Comparison of ENCODE assay signal across 9 cellular contexts in the genomic region with DNA sequence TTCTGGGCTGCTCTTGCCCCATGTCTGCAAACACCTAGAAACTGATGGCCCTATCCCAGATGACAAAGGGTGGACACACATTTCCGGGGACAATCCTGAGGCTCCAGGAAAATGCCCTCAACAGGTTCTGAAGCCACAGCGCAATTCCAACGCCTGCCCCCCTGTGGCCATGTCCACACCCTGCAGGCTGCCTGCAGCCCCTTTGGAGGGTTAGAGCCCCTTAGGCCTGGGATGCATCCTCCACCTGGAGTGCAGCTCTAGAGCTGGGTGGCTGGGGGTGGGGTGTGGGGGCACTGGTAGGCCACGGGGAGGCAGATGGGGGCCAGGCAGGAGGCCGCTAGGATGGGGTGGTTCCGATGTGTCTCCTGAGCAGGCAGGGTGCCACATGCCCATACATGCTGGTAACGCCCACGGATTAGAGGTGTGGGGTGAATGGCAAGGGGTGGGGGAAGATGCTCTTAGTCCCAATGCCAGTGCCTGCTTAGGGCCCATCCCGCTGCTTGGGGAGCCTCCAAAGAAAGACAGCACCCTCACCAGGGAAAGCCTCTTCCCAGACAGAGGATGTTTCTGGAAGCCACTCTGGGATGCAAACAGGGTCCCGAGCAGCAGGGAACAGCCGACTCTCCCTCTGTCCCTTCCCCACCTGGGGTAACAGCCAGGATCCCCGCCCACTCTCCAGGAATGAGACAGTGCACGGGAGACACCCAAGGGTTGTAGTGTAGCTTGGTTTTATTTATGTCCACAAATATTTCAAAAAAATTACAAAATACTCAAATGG. TPM values are rescaled to one million over a fixed set of nuclear protein-coding genes. Genes with fewer than 3 reads are reported as not detected.
DNase-seq lines count a peak whose midpoint lies in the region; ATAC-seq, FAIRE-seq and TF ChIP-seq lines count a peak whose summit lies in the region.
"Had no signal": no experiment of that assay in that cellular context is flagged by ENCODE, and none has a peak within 500 bp of the region (broad histone marks: within the 10 kb centered on the region; RNA-seq: fewer than 3 reads in every experiment).

No MANE protein-coding gene starts in this region.

- no peak overlapping the region for H4K91ac ChIP-seq in H1 (replicated peaks; ENCODE audit: insufficient read length, low read length)

- peaks cover 2 to 7% of the 10 kb centered on the region in 2 experiments for H4K20me1 ChIP-seq in H1 (replicated peaks in 1 of 2; ENCODE audit: control insufficient read depth in 1 of 2, insufficient read depth in 2 of 2, low read length in 2 of 2)

- H2BK5ac ChIP-seq in H1 (ENCODE audit: low read depth, low read length) = no peak overlapping the region

- H3K9me3 ChIP-seq in H1 (ENCODE audit: insufficient read depth in 2 of 2, low read depth in 1 of 2, low read length in 1 of 2) (no peaks in the 10 kb centered on the region), parathyroid adenoma (ENCODE audit: control insufficient read depth, low read length) (no peaks in the 10 kb centered on the region)

- TF ChIP-seq CTCF in GM06990 (IDR thresholded peaks at IDR 0.05; ENCODE audit: insufficient read depth, low read length, poor library complexity, severe bottlenecking) = peak; percentile 69
- TF ChIP-seq CTCF in H1 (IDR thresholded peaks at IDR 0.05; ENCODE audit: control extremely low read depth in 1 of 3, insufficient read depth in 1 of 3, low read depth in 1 of 3, low read length in 3 of 3) = peak; percentile 85 to 93 (median 86)
- peak; percentile 29 for TF ChIP-seq CTCF in parathyroid adenoma (IDR thresholded peaks at IDR 0.05)

- H3K36me3 ChIP-seq in GM06990 (ENCODE audit: control insufficient read depth, insufficient read depth, low read length) (peaks cover 7% of the 10 kb centered on the region), H1 (ENCODE audit: control insufficient read depth in 2 of 4, insufficient read depth in 4 of 4, low read length in 3 of 4) (peaks cover 3 to 25% (median 18%) of the 10 kb centered on the region in 4 experiments; a peak in 6 of 8 replicates), parathyroid adenoma (ENCODE audit: control insufficient read depth, insufficient read depth, low read length) (no peaks in the 10 kb centered on the region)

- H2BK12ac ChIP-seq in H1 (ENCODE audit: low read depth, low read length) = no peak overlapping the region

- H3K9ac ChIP-seq in H1 (replicated peaks in 1 of 4; ENCODE audit: extremely low read depth in 1 of 4, low read depth in 3 of 4, low read length in 3 of 4) (no peak overlapping the region), parathyroid adenoma (no peak overlapping the region)

- no peak overlapping the region for H3K4ac ChIP-seq in H1 (replicated peaks; ENCODE audit: insufficient read length, low read depth, low read length)

- DNase-seq in GM06990 (ENCODE audit: extremely low read depth, insufficient read length) = no peak
- DNase-seq in NCI-H460 (ENCODE audit: extremely low read depth, low read depth) = peak; percentile 20
- DNase-seq in H1 (ENCODE audit: low read depth in 1 of 2, low spot score in 2 of 2) = peak in 1 of 2 experiments; percentile 85
- no peak for DNase-seq in NCI-H1105 treated with DMSO at 0.1 percent for 48 hours (lab: John Stamatoyannopoulos, UW)
- no peak for DNase-seq in SKM-1 treated with dmso at 0.1 percent for 144 hours (lab: John Stamatoyannopoulos, UW; ENCODE audit: unreplicated experiment)

- no peak for TF ChIP-seq POLR2A in H1 (IDR thresholded peaks at IDR 0.05; ENCODE audit: control extremely low read depth in 1 of 2, low read depth in 2 of 2, low read length in 2 of 2)

- H3K23me2 ChIP-seq in H1 (ENCODE audit: low read depth, low read length) = no peaks in the 10 kb centered on the region

- no peak overlapping the region for H2AK5ac ChIP-seq in H1 (ENCODE audit: low read depth, low read length)

- H4K5ac ChIP-seq in H1 (ENCODE audit: insufficient read length, low read depth, low read length) = no peak overlapping the region

- H3K4me3 ChIP-seq in GM06990 (replicated peaks; ENCODE audit: low read depth, low read length) (no peak overlapping the region), H1 (ENCODE audit: extremely low read depth in 1 of 4, insufficient read depth in 2 of 4, low read depth in 3 of 4, low read length in 4 of 4) (no peak overlapping the region), parathyroid adenoma (ENCODE audit: low read depth, low read length) (no peak overlapping the region)

- CTCF ChIA-PET in H1 (lab: Charles Lee; ENCODE audit: partially characterized antibody) = interaction anchor here (0.6 to 7.6 kb wide), 34 partner anchors 8 to 395 kb away, joined by 3 to 73 read pairs (median 4); a partner anchor contains a TSS

- H3K4me1 ChIP-seq in H1 (replicated peaks in 1 of 4; ENCODE audit: control insufficient read depth in 3 of 4, insufficient read depth in 4 of 4, low read length in 3 of 4) (peaks cover 0 to 11% (median 3%) of the 10 kb centered on the region in 4 experiments; a peak in 5 of 7 replicates), parathyroid adenoma (no peaks in the 10 kb centered on the region)

- H3K79me1 ChIP-seq in H1 (ENCODE audit: low read depth, low read length) = no peaks in the 10 kb centered on the region

- H3K56ac ChIP-seq in H1 (replicated peaks; ENCODE audit: insufficient read length, low read depth, low read length) = no peak overlapping the region

- no peak overlapping the region for H3K23ac ChIP-seq in H1 (ENCODE audit: insufficient read length)

- no peak overlapping the region for H2BK120ac ChIP-seq in H1 (replicated peaks; ENCODE audit: low read depth, low read length)

- no peak overlapping the region for H3K14ac ChIP-seq in H1 (ENCODE audit: insufficient read length)

- H2BK15ac ChIP-seq in H1 (ENCODE audit: low read length) = no peak overlapping the region

- peak; percentile 53 to 66 for TF ChIP-seq RAD21 in H1 (IDR thresholded peaks at IDR 0.05 in 1 of 2, conservative IDR thresholded peaks at IDR 0.05 in 1 of 2; ENCODE audit: low read depth in 2 of 2, low read length in 2 of 2)

- no peak overlapping the region for H3K18ac ChIP-seq in H1 (ENCODE audit: extremely low read depth, low read length)

- H2AFZ ChIP-seq in H1 (ENCODE audit: low read length) (no peak overlapping the region), parathyroid adenoma (no peak overlapping the region)

- H3K4me2 ChIP-seq in H1 (ENCODE audit: insufficient read depth in 1 of 2, low read depth in 2 of 2, low read length in 2 of 2) (no peak overlapping the region), parathyroid adenoma (ENCODE audit: low read length) (no peak overlapping the region)

- no peak for TF ChIP-seq EP300 in H1 (IDR thresholded peaks at IDR 0.05; ENCODE audit: borderline replicate concordance in 1 of 2, low read depth in 2 of 2, low read length in 2 of 2)

- POLR2A ChIA-PET in H1 (lab: Charles Lee; ENCODE audit: partially characterized antibody) = interaction anchor here (1.2 to 1.7 kb wide), 3 partner anchors 8 to 16 kb away, joined by 3 to 5 read pairs (median 3); no protein-coding TSS in a partner anchor

- no peak overlapping the region; the same call in none of the 2 replicates for H4K8ac ChIP-seq in H1 (ENCODE audit: extremely low read depth, insufficient read depth, low read length)

- no peak for FAIRE-seq in H1 (lab: Jason Lieb, UNC)
- FAIRE-seq: islet of Langerhans had no signal

- no peak overlapping the region for H3K27ac ChIP-seq in H1 (ENCODE audit: low read depth, low read length)
- no peak overlapping the region for H3K27ac ChIP-seq in parathyroid adenoma

- H3K79me2 ChIP-seq in H1 (ENCODE audit: control insufficient read depth in 1 of 2, insufficient read depth in 2 of 2, low read length in 2 of 2) (no peaks in the 10 kb centered on the region), parathyroid adenoma (no peaks in the 10 kb centered on the region)

- H3K27me3 ChIP-seq in GM06990 (replicated peaks; ENCODE audit: control insufficient read depth, insufficient read depth, low read length) (no peaks in the 10 kb centered on the region), H1 (replicated peaks in 1 of 4; ENCODE audit: control insufficient read depth in 3 of 4, extremely low read depth in 1 of 4, insufficient read depth in 3 of 4, low read length in 3 of 4) (no peaks in the 10 kb centered on the region), parathyroid adenoma (ENCODE audit: control insufficient read depth, insufficient read depth, low read length) (no peaks in the 10 kb centered on the region)

- 64% methylated on average over 9 of the region's 13 CpGs; no CpG with 5 or more reads in 1 of the 2 experiments for WGBS in H1 (ENCODE audit: extremely low coverage in 1 of 2, insufficient coverage in 1 of 2, insufficient read length in 1 of 2, insufficient replicate concordance in 2 of 2, low coverage in 1 of 2, low lambda C conversion rate in 2 of 2, missing lambda C conversion rate in 1 of 2), 2 experiments

- no peak overlapping the region for H2BK20ac ChIP-seq in H1 (ENCODE audit: low read length)

- no peak for ATAC-seq in HG02970 (IDR thresholded peaks at IDR 0.05; ENCODE audit: low FRiP score, unreplicated experiment)
- ATAC-seq in HG03097 (IDR thresholded peaks at IDR 0.05; ENCODE audit: low FRiP score, unreplicated experiment) = no peak

TF ChIP-seq in H1, 55 proteins besides CTCF, POLR2A, EP300 and RAD21:
- peak; percentile 64 for TF ChIP-seq TEAD4 (IDR thresholded peaks at IDR 0.05; ENCODE audit: low read depth, low read length)
- TF ChIP-seq, protein P1, sequence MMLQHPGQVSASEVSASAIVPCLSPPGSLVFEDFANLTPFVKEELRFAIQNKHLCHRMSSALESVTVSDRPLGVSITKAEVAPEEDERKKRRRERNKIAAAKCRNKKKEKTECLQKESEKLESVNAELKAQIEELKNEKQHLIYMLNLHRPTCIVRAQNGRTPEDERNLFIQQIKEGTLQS (IDR thresholded peaks at IDR 0.05; ENCODE audit: insufficient read depth, low read depth, low read length) = no peak
- TF ChIP-seq POLR2AphosphoS5 (IDR thresholded peaks at IDR 0.05; ENCODE audit: low read depth, low read length) = peak; percentile 23; the same call in 1 of the 2 replicates
- no peak for TF ChIP-seq TCF12 (IDR thresholded peaks at IDR 0.05; ENCODE audit: low read depth, low read length)
TF ChIP-seq in H1: peak in this region for 2.

RNA-seq across cellular contexts. Expression of a gene that starts 34.0 kb away (rescaled TPM):
- 0.92 and 1.4 TPM in 2 replicates for total RNA-seq in NCI-H460 (2014; rRNA removed; shearing (Covaris generic))
- polyA plus RNA-seq in NCI-H460 (2014; cell fraction: nucleus; rRNA removed) = 0.42 TPM in 1 of 2 replicates, not detected in the other
- total RNA-seq in H1 (2021; fragmentation: NEBNext Ultra II Directional; extraction: Animal tissue kit (Norgen Biotek cat#: 25700)) = 1.6 and 1.7 TPM in 2 replicates
- 1.0 and 1.6 TPM in 2 replicates for polyA plus RNA-seq in H1 (2011; rRNA removed)
- polyA plus RNA-seq in H1 (2011; cell fraction: cytosol; rRNA removed) = 0.96 TPM
- 1.5 TPM for polyA plus RNA-seq in H1 (2011; cell fraction: nucleus; rRNA removed)
- polyA plus RNA-seq in H1 (2012, experiment 1 of 2) = 1.6 to 2.1 TPM (median 1.8 TPM) in 4 replicates
- 1.8 TPM for polyA plus RNA-seq in H1 (2012, experiment 2 of 2)
- polyA plus RNA-seq in H1 (2013, experiment 1 of 2) = 2.7 TPM
- polyA plus RNA-seq in H1 (2013, experiment 2 of 2) = 3.0 TPM
- 0.32 and 1.1 TPM in 2 replicates for polyA minus RNA-seq in H1 (2011; rRNA and poly(A)+ RNA removed)
- not detected for polyA minus RNA-seq in H1 (2011; cell fraction: cytosol; rRNA and poly(A)+ RNA removed)
- 1.2 TPM for polyA minus RNA-seq in H1 (2011; cell fraction: nucleus; rRNA and poly(A)+ RNA removed)

Comparison
In these comparisons a context has a peak if more than half of its experiments do, and no peak if none do; other contexts are left out.
1. CTCF ChIP-seq: peak in every context shown above with its lines; median percentile 86 in H1; 69 in GM06990; 29 in parathyroid adenoma.